ENCODE assay signal across 1 cellular context in the genomic region with DNA sequence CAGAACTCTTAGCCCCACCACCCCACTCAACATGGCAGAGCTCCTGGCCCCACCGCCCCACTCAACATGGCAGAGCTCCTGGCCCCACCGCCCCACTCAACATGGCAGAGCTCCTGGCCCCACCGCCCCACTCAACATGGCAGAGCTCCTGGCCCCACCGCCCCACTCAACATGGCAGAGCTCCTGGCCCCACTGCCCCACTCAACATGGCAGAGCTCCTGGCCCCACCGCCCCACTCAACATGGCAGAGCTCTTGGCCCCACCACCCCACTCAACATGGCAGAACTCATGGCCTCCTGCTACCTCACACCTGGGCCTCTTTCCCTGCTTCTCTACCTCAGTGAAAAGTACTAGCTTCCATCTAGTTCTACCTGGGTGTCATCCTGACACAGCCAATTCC.
TF ChIP-seq lines count a peak whose summit lies in the region.

No MANE protein-coding gene starts in this region.

TF ChIP-seq in K562, 482 proteins besides CTCF, POLR2A, EP300 and RAD21:
- TF ChIP-seq YY1 (IDR thresholded peaks at IDR 0.05; ENCODE audit: borderline replicate concordance in 1 of 3, control insufficient read depth in 1 of 3, extremely low read depth in 1 of 3, insufficient read depth in 3 of 3, insufficient read length in 1 of 3, insufficient replicate concordance in 2 of 3, low read depth in 1 of 3, low read length in 2 of 3): peak in 2 of 3 experiments; percentile 31 to 56
